In genomic region chr5:180389252-180390101, GRCh38 we compare ENCODE assay signal across 16 cellular contexts. TPM values are rescaled to one million over a fixed set of nuclear protein-coding genes. Genes with fewer than 3 reads are reported as not detected.
A peak's percentile ranks its signal among the peaks of the same experiment; 100 is the strongest.
DNase-seq lines count a peak whose midpoint lies in the region; ATAC-seq and TF ChIP-seq lines count a peak whose summit lies in the region.
"Had no signal": no experiment of that assay in that cellular context is flagged by ENCODE, and none has a peak within 500 bp of the region (broad histone marks: within the 10 kb centered on the region; RNA-seq: fewer than 3 reads in every experiment).

No MANE protein-coding gene starts in this region.

- no peaks in the 10 kb centered on the region; the same call in 1 of the 2 replicates for H3K36me3 Mint-ChIP-seq in WTC11
- H3K36me3 Mint-ChIP-seq: activated naive CD4-positive, alpha-beta T cell treated with anti-CD3 and anti-CD28 coated beads, Interleukin-2, amount 50 U/mL, for 24 hours had no signal

- H3K27me3 ChIP-seq in right atrium auricular region = no peaks in the 10 kb centered on the region
- H3K27me3 ChIP-seq in vagina = no peaks in the 10 kb centered on the region
- H3K27me3 ChIP-seq: uterus had no signal

- TF ChIP-seq CTCF in WTC11 (IDR thresholded peaks at IDR 0.05) (no peak), right atrium auricular region (IDR thresholded peaks at IDR 0.05) (no peak), vagina (IDR thresholded peaks at IDR 0.05) (no peak)

- peaks cover 4% of the 10 kb centered on the region; the same call in 1 of the 2 replicates for H3K27me3 Mint-ChIP-seq in WTC11 (ENCODE audit: low read depth)

- no peaks in the 10 kb centered on the region for H3K36me3 ChIP-seq in right atrium auricular region
- no peaks in the 10 kb centered on the region for H3K36me3 ChIP-seq in vagina
- H3K36me3 ChIP-seq: uterus had no signal

- peaks cover 15% of the 10 kb centered on the region for H3K4me1 Mint-ChIP-seq in WTC11
- H3K4me1 Mint-ChIP-seq: activated naive CD4-positive, alpha-beta T cell treated with anti-CD3 and anti-CD28 coated beads, Interleukin-2, amount 50 U/mL, for 24 hours had no signal

- H3K4me3 Mint-ChIP-seq in WTC11 = no peak overlapping the region
- H3K4me3 Mint-ChIP-seq: activated naive CD4-positive, alpha-beta T cell treated with anti-CD3 and anti-CD28 coated beads, Interleukin-2, amount 50 U/mL, for 24 hours had no signal

- peak overlapping the region in 1 of 2 donors; percentile 43 for H3K27ac ChIP-seq in right atrium auricular region
- no peak overlapping the region for H3K27ac ChIP-seq in vagina
- H3K27ac ChIP-seq: KMS-11, PC-9, uterus had no signal

- DNase-seq in EL = peak; percentile 9
- no peak for DNase-seq in WTC11 (ENCODE audit: low spot score)
- peak; percentile 73 for DNase-seq in right atrium auricular region (ENCODE audit: low spot score)
- DNase-seq in posterior vena cava (ENCODE audit: low spot score) = peak; percentile 87
- no peak for DNase-seq in vagina (ENCODE audit: extremely low spot score in 2 of 2)
- DNase-seq in NCI-H748 treated with DMSO at 0.1 percent for 48 hours (lab: John Stamatoyannopoulos, UW) = no peak
- DNase-seq: NCI-H1092, NCI-H526, PC-9, uterus had no signal

- ATAC-seq in WTC11 (peak; percentile 65), GM21786 (IDR thresholded peaks at IDR 0.05; ENCODE audit: unreplicated experiment) (no peak)
- ATAC-seq in activated CD4-positive, CD25-positive, alpha-beta regulatory T cell treated with anti-CD3 and anti-CD28 coated beads, Interleukin-2, amount 50 U/mL, for 24 hours = no peak
- ATAC-seq: GM12878 had no signal

- CTCF ChIA-PET in WTC11 (lab: Charles Lee) = interaction anchor here (0.9 to 1.8 kb wide), 5 partner anchors 12 to 95 kb away, joined by 3 to 7 read pairs (median 4); no protein-coding TSS in a partner anchor

- H3K4me3 ChIP-seq in right atrium auricular region (no peak overlapping the region), vagina (no peak overlapping the region)
- H3K4me3 ChIP-seq: coronary artery, GM12878, PC-9, uterus had no signal

- POLR2A ChIA-PET in WTC11 (lab: Charles Lee) = no interaction called here

- H3K4me1 ChIP-seq in right atrium auricular region (no peaks in the 10 kb centered on the region), vagina (no peaks in the 10 kb centered on the region)
- H3K4me1 ChIP-seq: uterus had no signal

- TF ChIP-seq POLR2A in vagina (IDR thresholded peaks at IDR 0.05) = no peak

- intact Hi-C loops in posterior vena cava (cut with DNase I) (no loop called here), vagina (cut with DNase I) (no loop called here)

- H3K9me3 Mint-ChIP-seq in WTC11 = peaks cover 7% of the 10 kb centered on the region
- H3K9me3 Mint-ChIP-seq: activated naive CD4-positive, alpha-beta T cell treated with anti-CD3 and anti-CD28 coated beads, Interleukin-2, amount 50 U/mL, for 24 hours had no signal

- peak overlapping the region; percentile 36; the same call in 1 of the 2 replicates for H3K27ac Mint-ChIP-seq in WTC11
- H3K27ac Mint-ChIP-seq: activated naive CD4-positive, alpha-beta T cell treated with anti-CD3 and anti-CD28 coated beads, Interleukin-2, amount 50 U/mL, for 24 hours had no signal

- H3K9me3 ChIP-seq in right atrium auricular region (no peaks in the 10 kb centered on the region), vagina (no peaks in the 10 kb centered on the region)
- H3K9me3 ChIP-seq: uterus had no signal

TF ChIP-seq in WTC11, 78 proteins besides CTCF, POLR2A, EP300 and RAD21:
- no peak for TF ChIP-seq ELF4 (CRISPR knock-in tag; IDR thresholded peaks at IDR 0.05; ENCODE audit: low read depth)
- TF ChIP-seq MXD4 (CRISPR knock-in tag; IDR thresholded peaks at IDR 0.05; ENCODE audit: borderline replicate concordance) = no peak
- TF ChIP-seq SMAD4 (CRISPR knock-in tag; IDR thresholded peaks at IDR 0.05) = no peak
- no peak for TF ChIP-seq ZNF425 (CRISPR knock-in tag; conservative IDR thresholded peaks at IDR 0.05)
- 0 out of 2 replicates have a peak, but pooled peaks have one; percentile 39 for TF ChIP-seq MAX (CRISPR knock-in tag; IDR thresholded peaks at IDR 0.05)
- no peak for TF ChIP-seq ZNF232 (CRISPR knock-in tag; IDR thresholded peaks at IDR 0.05)

RNA-seq across cellular contexts. Expression of gene GFPT2, which starts 36.3 kb away (rescaled TPM):
- total RNA-seq in WTC11 (2021) (124 to 138 TPM (median 136 TPM) in 3 replicates), right atrium auricular region (10 to 100 TPM; 25.4 to 27.2 TPM), posterior vena cava (10 to 100 TPM; 75.4 to 83.3 TPM), vagina (47.9 TPM)

Comparison
In these comparisons a context has a peak if more than half of its experiments do, and no peak if none do; other contexts are left out.
1. DNase-seq: peak in EL (single experiment), right atrium auricular region (single experiment) and posterior vena cava (single experiment); none in WTC11 (single experiment), vagina (0 of 2) and NCI-H748 treated with DMSO at 0.1 percent for 48 hours (single experiment).